ENCODE assay signal across 8 cellular contexts in the genomic region with DNA sequence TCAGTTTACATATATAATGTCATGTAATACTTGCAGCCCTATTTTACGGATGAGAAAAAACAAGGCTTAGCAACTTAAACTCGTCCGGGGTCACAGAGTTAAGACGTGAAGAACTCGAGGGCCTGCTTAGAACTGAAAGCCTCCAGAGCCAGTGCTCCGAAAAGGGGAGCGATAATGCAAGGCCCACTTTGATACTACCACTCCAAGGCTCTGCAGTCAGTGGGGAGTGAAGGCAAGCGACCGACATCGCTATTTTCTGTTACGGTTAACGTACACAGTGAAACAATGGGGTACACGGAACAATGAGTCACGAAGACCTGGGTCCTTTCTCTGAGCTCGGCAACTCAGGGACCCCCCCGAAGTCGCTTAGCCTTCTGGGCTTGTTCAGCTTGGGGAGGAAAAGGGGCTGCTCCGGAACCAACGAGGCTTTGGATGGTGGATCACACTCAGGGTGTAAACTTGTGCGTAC. TPM values are rescaled to one million over a fixed set of nuclear protein-coding genes. Genes with fewer than 3 reads are reported as not detected.
A peak's percentile ranks its signal among the peaks of the same experiment; 100 is the strongest.
DNase-seq lines count a peak whose midpoint lies in the region; ATAC-seq and TF ChIP-seq lines count a peak whose summit lies in the region.

No MANE protein-coding gene starts in this region.

- peaks cover 4% of the 10 kb centered on the region for H3K4me1 ChIP-seq in prostate gland (replicated peaks)

- no peaks in the 10 kb centered on the region for H3K36me3 ChIP-seq in GM06990 (ENCODE audit: control insufficient read depth, insufficient read depth, low read length)
- no peaks in the 10 kb centered on the region for H3K36me3 ChIP-seq in prostate gland

- DNase-seq in GM06990 (ENCODE audit: extremely low read depth, insufficient read length) (no peak), T-cell (peak in 4 of 34 experiments; percentile 0 to 72 (median 68)), fibroblast of the aortic adventitia (ENCODE audit: low read depth) (no peak), prostate gland (ENCODE audit: low spot score) (no peak), GM20000 (ENCODE audit: low spot score) (no peak), DMS79 treated with DMSO at 0.1 percent for 48 hours (lab: John Stamatoyannopoulos, UW) (no peak)

- ATAC-seq in HG02588 (IDR thresholded peaks at IDR 0.05; ENCODE audit: unreplicated experiment), result peak; percentile 0
- peak in 2 of 4 experiments; percentile 21 to 28 for ATAC-seq in T-cell (replicated peaks in 1 of 4)
- no peak for ATAC-seq in GM19397 (IDR thresholded peaks at IDR 0.05; ENCODE audit: unreplicated experiment)

- H3K27me3 Mint-ChIP-seq in T-cell, result no peaks in the 10 kb centered on the region

- WGBS in prostate gland, result 5% methylated on average over 20 of the region's 20 CpGs

- peaks cover 51 to 62% (median 51%) of the 10 kb centered on the region in 3 donors for H3K4me1 Mint-ChIP-seq in T-cell

- H3K36me3 Mint-ChIP-seq in T-cell, result peaks cover 3% of the 10 kb centered on the region

- POLR2A ChIA-PET in T-cell (lab: Charles Lee), result interaction anchor here in 1 of 2 donors (0.7 kb wide), 1 partner anchor 12 kb away, joined by 3 read pairs; no protein-coding TSS in a partner anchor

- peak overlapping the region; percentile 84 for H3K4me3 ChIP-seq in GM06990 (replicated peaks; ENCODE audit: low read depth, low read length)
- peak overlapping the region; percentile 87 for H3K4me3 ChIP-seq in fibroblast of the aortic adventitia (ENCODE audit: low read depth, low read length)
- peak overlapping the region; percentile 69 to 87 for H3K4me3 ChIP-seq in prostate gland

- TF ChIP-seq CTCF in GM06990 (IDR thresholded peaks at IDR 0.05; ENCODE audit: insufficient read depth, low read length, poor library complexity, severe bottlenecking), result no peak
- no peak for TF ChIP-seq CTCF in fibroblast of the aortic adventitia (IDR thresholded peaks at IDR 0.05; ENCODE audit: insufficient read depth, low read length)
- TF ChIP-seq CTCF in prostate gland (IDR thresholded peaks at IDR 0.05), result no peak
- TF ChIP-seq CTCF in GM20000 (IDR thresholded peaks at IDR 0.05; ENCODE audit: extremely low read depth, missing control alignments), result no peak

- no peaks in the 10 kb centered on the region for H3K9me3 ChIP-seq in prostate gland

- TF ChIP-seq POLR2A in prostate gland (IDR thresholded peaks at IDR 0.05), result no peak

- peak overlapping the region; percentile 97 to 98 for H3K27ac Mint-ChIP-seq in T-cell

- peak overlapping the region; percentile 93 to 99 for H3K27ac ChIP-seq in prostate gland

- H3K27me3 ChIP-seq in GM06990 (replicated peaks; ENCODE audit: control insufficient read depth, insufficient read depth, low read length) (no peaks in the 10 kb centered on the region), prostate gland (replicated peaks; ENCODE audit: insufficient read depth) (no peaks in the 10 kb centered on the region)

- intact Hi-C loops in prostate gland (cut with DNase I), result no loop called here

- H3K4me3 Mint-ChIP-seq in T-cell, result peak overlapping the region; percentile 99

- CTCF ChIA-PET in T-cell (lab: Charles Lee), result interaction anchor here (0.7 to 3.2 kb wide), 13 partner anchors 9 to 843 kb away, joined by 3 to 21 read pairs (median 3); a partner anchor contains a TSS

- H3K9me3 Mint-ChIP-seq in T-cell, result no peaks in the 10 kb centered on the region

RNA-seq across cellular contexts. Expression of a gene that starts 1.0 kb away (rescaled TPM):
- total RNA-seq in T-cell (10 to 100 TPM; 43.0 to 56.4 (median 52.6) TPM), fibroblast of the aortic adventitia (ENCODE audit: low replicate concordance) (78.9 and 470 TPM in 2 replicates), prostate gland (100 to 1,000 TPM in 1 of 2 donors, 10 to 100 TPM in 1; 54.0 to 168 TPM)
